ENCODE assay signal across 1 cellular context in the genomic region with DNA sequence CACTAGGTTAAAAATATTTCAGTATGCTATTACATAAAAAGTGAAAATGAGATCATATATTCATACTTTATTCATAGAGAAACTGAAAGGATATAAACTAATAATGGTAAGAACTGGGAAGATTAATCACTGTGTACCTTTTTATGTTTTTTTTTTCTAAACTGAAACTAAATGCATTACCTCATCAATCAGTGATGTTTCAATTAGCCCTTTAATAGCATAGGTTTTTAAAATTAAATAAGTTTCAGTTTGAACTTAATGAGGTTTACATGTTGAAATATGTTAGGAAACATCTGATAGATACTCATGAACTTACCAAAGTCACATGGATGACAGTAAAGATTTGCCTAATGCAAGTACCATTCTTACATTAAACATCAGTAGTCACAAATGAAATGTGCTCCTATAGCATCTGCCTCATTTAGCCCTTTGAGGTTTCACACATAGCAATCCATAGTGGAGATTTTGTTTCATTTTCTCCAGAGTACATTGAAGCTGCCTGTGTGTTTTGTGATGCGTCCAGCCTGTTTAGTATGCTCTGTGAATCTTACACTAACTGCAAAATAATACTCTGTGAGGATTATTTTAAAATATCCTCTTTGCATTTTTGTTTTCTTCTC.
TF ChIP-seq lines count a peak whose summit lies in the region.

No MANE protein-coding gene starts in this region.

TF ChIP-seq in IMR-90, 13 proteins besides CTCF, POLR2A, EP300 and RAD21 (continued from another document):
- TF ChIP-seq, protein P1, sequence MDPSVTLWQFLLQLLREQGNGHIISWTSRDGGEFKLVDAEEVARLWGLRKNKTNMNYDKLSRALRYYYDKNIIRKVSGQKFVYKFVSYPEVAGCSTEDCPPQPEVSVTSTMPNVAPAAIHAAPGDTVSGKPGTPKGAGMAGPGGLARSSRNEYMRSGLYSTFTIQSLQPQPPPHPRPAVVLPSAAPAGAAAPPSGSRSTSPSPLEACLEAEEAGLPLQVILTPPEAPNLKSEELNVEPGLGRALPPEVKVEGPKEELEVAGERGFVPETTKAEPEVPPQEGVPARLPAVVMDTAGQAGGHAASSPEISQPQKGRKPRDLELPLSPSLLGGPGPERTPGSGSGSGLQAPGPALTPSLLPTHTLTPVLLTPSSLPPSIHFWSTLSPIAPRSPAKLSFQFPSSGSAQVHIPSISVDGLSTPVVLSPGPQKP (IDR thresholded peaks at IDR 0.05; ENCODE audit: borderline replicate concordance, low read depth, low read length), result no peak
- TF ChIP-seq CEBPB (IDR thresholded peaks at IDR 0.05; ENCODE audit: low read depth, low read length) (no peak), MAFK (IDR thresholded peaks at IDR 0.05; ENCODE audit: low read depth, low read length) (no peak), MAZ (IDR thresholded peaks at IDR 0.05; ENCODE audit: borderline replicate concordance, low read depth, low read length) (no peak), RFX5 (IDR thresholded peaks at IDR 0.05; ENCODE audit: low read depth, low read length) (no peak), NFE2L2 (IDR thresholded peaks at IDR 0.05; ENCODE audit: low read depth, low read length) (no peak), RCOR1 (IDR thresholded peaks at IDR 0.05; ENCODE audit: insufficient replicate concordance, low read length) (no peak), CHD1 (IDR thresholded peaks at IDR 0.05; ENCODE audit: low read depth, low read length) (no peak), FOS (IDR thresholded peaks at IDR 0.05; ENCODE audit: low read depth, low read length) (no peak)
- TF ChIP-seq, protein P2, sequence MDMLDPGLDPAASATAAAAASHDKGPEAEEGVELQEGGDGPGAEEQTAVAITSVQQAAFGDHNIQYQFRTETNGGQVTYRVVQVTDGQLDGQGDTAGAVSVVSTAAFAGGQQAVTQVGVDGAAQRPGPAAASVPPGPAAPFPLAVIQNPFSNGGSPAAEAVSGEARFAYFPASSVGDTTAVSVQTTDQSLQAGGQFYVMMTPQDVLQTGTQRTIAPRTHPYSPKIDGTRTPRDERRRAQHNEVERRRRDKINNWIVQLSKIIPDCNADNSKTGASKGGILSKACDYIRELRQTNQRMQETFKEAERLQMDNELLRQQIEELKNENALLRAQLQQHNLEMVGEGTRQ (IDR thresholded peaks at IDR 0.05; ENCODE audit: low read depth, low read length), result no peak
